Comparison of ENCODE assay signal across 1 cellular context in the genomic region with DNA sequence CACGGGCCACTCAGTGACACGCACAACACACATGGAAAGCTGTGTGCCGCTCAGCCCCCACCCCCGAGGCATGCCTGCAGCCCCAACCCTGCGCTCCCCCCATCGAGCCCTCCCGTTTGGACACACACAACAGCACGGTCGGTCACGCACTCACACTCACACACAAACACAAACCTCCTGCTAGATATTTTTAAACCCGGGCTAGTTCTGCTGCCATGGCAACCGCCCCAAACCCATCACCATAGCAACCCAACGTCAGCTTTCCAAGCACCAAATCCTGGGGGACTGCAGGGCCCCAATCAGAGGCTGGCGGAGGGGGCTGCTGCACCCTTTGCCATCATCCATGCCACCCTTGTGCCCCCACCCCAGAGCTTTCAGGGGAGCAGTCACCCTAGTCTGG.
TF ChIP-seq lines count a peak whose summit lies in the region.

No MANE protein-coding gene starts in this region.

TF ChIP-seq in K562, 482 proteins besides CTCF, POLR2A, EP300 and RAD21:
- TF ChIP-seq HMGXB4 (CRISPR knock-in tag; IDR thresholded peaks at IDR 0.05) (no peak), ZHX1 (conservative IDR thresholded peaks at IDR 0.05; ENCODE audit: low read length) (no peak), RFX1 (IDR thresholded peaks at IDR 0.05) (peak; percentile 91), BMI1 (IDR thresholded peaks at IDR 0.05; ENCODE audit: low read length) (peak; percentile 61; the same call in 1 of the 2 replicates), MYNN (IDR thresholded peaks at IDR 0.05) (peak; percentile 89), MYNN (CRISPR knock-in tag; IDR thresholded peaks at IDR 0.05) (peak; percentile 13; the same call in 1 of the 2 replicates), FOXP1 (CRISPR knock-in tag; IDR thresholded peaks at IDR 0.05) (no peak), RBM22 (IDR thresholded peaks at IDR 0.05; ENCODE audit: low read depth, low read length, poor library complexity, severe bottlenecking) (peak; percentile 26), ZNF232 (CRISPR knock-in tag; IDR thresholded peaks at IDR 0.05) (no peak), CSDE1 (IDR thresholded peaks at IDR 0.05) (peak in 1 of 2 experiments; percentile 49; a peak in 1 of 4 replicates), SRF (CRISPR knock-in tag; IDR thresholded peaks at IDR 0.05) (no peak), MXI1 (IDR thresholded peaks at IDR 0.05; ENCODE audit: low read depth, low read length) (peak; percentile 52)
